19 cellular contexts compared by ENCODE assay signal in the genomic region with DNA sequence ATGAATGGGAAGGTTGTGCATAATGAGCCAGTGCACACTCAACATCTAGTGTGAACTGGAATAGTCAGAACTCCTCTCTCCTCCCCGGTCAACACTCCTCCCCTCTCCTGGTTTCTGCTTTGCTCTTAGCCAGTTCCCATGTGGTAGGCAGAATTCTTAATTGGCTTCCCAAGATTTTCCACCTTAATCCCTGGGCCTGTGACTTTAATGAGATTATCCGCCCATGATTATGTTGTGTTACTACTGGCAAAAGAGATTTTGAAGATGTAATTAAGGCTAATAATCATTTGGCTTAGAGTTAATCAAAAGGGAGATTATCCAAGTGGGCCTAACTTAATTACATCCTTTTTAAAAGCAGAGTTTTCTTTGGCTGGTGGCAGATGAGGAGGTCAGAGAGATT. TPM values are rescaled to one million over a fixed set of nuclear protein-coding genes. Genes with fewer than 3 reads are reported as not detected.
A peak's percentile ranks its signal among the peaks of the same experiment; 100 is the strongest.
DNase-seq lines count a peak whose midpoint lies in the region; ATAC-seq and TF ChIP-seq lines count a peak whose summit lies in the region.
"Had no signal": no experiment of that assay in that cellular context is flagged by ENCODE, and none has a peak within 500 bp of the region (broad histone marks: within the 10 kb centered on the region; RNA-seq: fewer than 3 reads in every experiment).

No MANE protein-coding gene starts in this region.

- no peak overlapping the region for H3K4me3 Mint-ChIP-seq in activated CD8-positive, alpha-beta memory T cell treated with anti-CD3 and anti-CD28 coated beads, Interleukin-2, amount 10 ng/mL, durations not matched to agents 7 days and 5 days
- no peak overlapping the region for H3K4me3 Mint-ChIP-seq in neural progenitor cell
- H3K4me3 Mint-ChIP-seq in activated CD4-positive, alpha-beta T cell treated with anti-CD3 and anti-CD28 coated beads, Interleukin-2, amount 10 ng/mL, durations not matched to agents 7 days and 5 days: no peak overlapping the region
- H3K4me3 Mint-ChIP-seq: CD4-positive, alpha-beta T cell had no signal

- no peak for TF ChIP-seq CTCF in neural progenitor cell (IDR thresholded peaks at IDR 0.05)

- peaks cover 99% of the 10 kb centered on the region for H3K27me3 ChIP-seq in neural progenitor cell

- no peak overlapping the region for H3K27ac ChIP-seq in neural progenitor cell
- H3K27ac ChIP-seq: 22Rv1, A549, C4-2B, GM23248 had no signal

- H3K9me3 ChIP-seq in neural progenitor cell (ENCODE audit: low read depth): no peaks in the 10 kb centered on the region
- H3K9me3 ChIP-seq: A549, Caco-2, HAP-1 had no signal

- no peak overlapping the region for H3K27ac Mint-ChIP-seq in activated CD8-positive, alpha-beta memory T cell treated with anti-CD3 and anti-CD28 coated beads, Interleukin-2, amount 10 ng/mL, durations not matched to agents 7 days and 5 days
- H3K27ac Mint-ChIP-seq in neural progenitor cell: no peak overlapping the region
- H3K27ac Mint-ChIP-seq in activated CD4-positive, alpha-beta T cell treated with anti-CD3 and anti-CD28 coated beads, Interleukin-2, amount 10 ng/mL, durations not matched to agents 7 days and 5 days: no peak overlapping the region
- H3K27ac Mint-ChIP-seq: CD4-positive, alpha-beta T cell had no signal

- H3K4me1 ChIP-seq in neural progenitor cell: peaks cover 5% of the 10 kb centered on the region
- H3K4me1 ChIP-seq: A549, Caco-2, HAP-1 had no signal

- POLR2A ChIA-PET in activated CD4-positive, alpha-beta T cell treated with anti-CD3 and anti-CD28 coated beads, Interleukin-2, amount 10 ng/mL, durations not matched to agents 7 days and 5 days (lab: Charles Lee): no interaction called here

- H3F3A ChIP-seq in neural progenitor cell (ENCODE audit: low read depth): peaks cover 7% of the 10 kb centered on the region

- intact Hi-C loops in Right ventricle myocardium inferior (cut with DNase I): no loop called here

- H3K4me2 ChIP-seq in neural progenitor cell: no peak overlapping the region
- H3K4me2 ChIP-seq: A549 had no signal

- H4K20me1 ChIP-seq in neural progenitor cell (ENCODE audit: low read depth): peaks cover 16% of the 10 kb centered on the region

- no peaks in the 10 kb centered on the region for H3K79me2 ChIP-seq in neural progenitor cell (ENCODE audit: low read depth)

- H2AFZ ChIP-seq in neural progenitor cell (replicated peaks): no peak overlapping the region
- H2AFZ ChIP-seq: GM23248 had no signal

- no peak for ATAC-seq in activated CD8-positive, alpha-beta memory T cell treated with anti-CD3 and anti-CD28 coated beads, Interleukin-2, amount 10 ng/mL, durations not matched to agents 7 days and 5 days
- no peak for ATAC-seq in Right ventricle myocardium inferior
- ATAC-seq: A549, GM12878, HepG2 had no signal

- no peaks in the 10 kb centered on the region for H3K9me3 Mint-ChIP-seq in activated CD8-positive, alpha-beta memory T cell treated with anti-CD3 and anti-CD28 coated beads, Interleukin-2, amount 10 ng/mL, durations not matched to agents 7 days and 5 days (ENCODE audit: low read depth)
- H3K9me3 Mint-ChIP-seq in neural progenitor cell: no peaks in the 10 kb centered on the region
- H3K9me3 Mint-ChIP-seq in activated CD4-positive, alpha-beta T cell treated with anti-CD3 and anti-CD28 coated beads, Interleukin-2, amount 10 ng/mL, durations not matched to agents 7 days and 5 days: no peaks in the 10 kb centered on the region
- H3K9me3 Mint-ChIP-seq: CD4-positive, alpha-beta T cell had no signal

- DNase-seq in activated CD8-positive, alpha-beta memory T cell treated with anti-CD3 and anti-CD28 coated beads, Interleukin-2, amount 10 ng/mL, durations not matched to agents 7 days and 5 days: peak; percentile 33
- no peak for DNase-seq in activated CD8-positive, alpha-beta memory T cell treated with anti-CD3 and anti-CD28 coated beads for 24 hours
- DNase-seq in NCI-H82 treated with DMSO at 0.1 percent for 48 hours (lab: John Stamatoyannopoulos, UW; ENCODE audit: unreplicated experiment): peak; percentile 98
- DNase-seq in neural progenitor cell (ENCODE audit: low spot score): peak; percentile 64
- no peak for DNase-seq in Right ventricle myocardium inferior (ENCODE audit: missing footprints)
- no peak for DNase-seq in SW480 (ENCODE audit: low spot score)
- no peak for DNase-seq in activated CD4-positive, alpha-beta T cell treated with anti-CD3 and anti-CD28 coated beads, Interleukin-2, amount 10 ng/mL, durations not matched to agents 7 days and 5 days
- DNase-seq in NCI-H2196 (lab: John Stamatoyannopoulos, UW; ENCODE audit: unreplicated experiment): no peak
- DNase-seq: AML-193; Caco-2; CD4-positive, alpha-beta T cell; DMS79 treated with DMSO at 0.1 percent for 48 hours; GM23248 had no signal

- no peak overlapping the region for H3K4me3 ChIP-seq in neural progenitor cell
- H3K4me3 ChIP-seq: A549, GM12878, GM23248, HAP-1 had no signal

- no peaks in the 10 kb centered on the region for H3K4me1 Mint-ChIP-seq in activated CD8-positive, alpha-beta memory T cell treated with anti-CD3 and anti-CD28 coated beads, Interleukin-2, amount 10 ng/mL, durations not matched to agents 7 days and 5 days
- peaks cover 8% of the 10 kb centered on the region for H3K4me1 Mint-ChIP-seq in neural progenitor cell
- H3K4me1 Mint-ChIP-seq in activated CD4-positive, alpha-beta T cell treated with anti-CD3 and anti-CD28 coated beads, Interleukin-2, amount 10 ng/mL, durations not matched to agents 7 days and 5 days: no peaks in the 10 kb centered on the region

- no peaks in the 10 kb centered on the region for H3K36me3 ChIP-seq in neural progenitor cell
- H3K36me3 ChIP-seq: HAP-1 had no signal

- CTCF ChIA-PET in activated CD8-positive, alpha-beta memory T cell treated with anti-CD3 and anti-CD28 coated beads, Interleukin-2, amount 10 ng/mL, durations not matched to agents 7 days and 5 days (lab: Charles Lee): no interaction called here
- CTCF ChIA-PET in activated CD4-positive, alpha-beta T cell treated with anti-CD3 and anti-CD28 coated beads, Interleukin-2, amount 10 ng/mL, durations not matched to agents 7 days and 5 days (lab: Charles Lee): no interaction called here

- no peaks in the 10 kb centered on the region for H3K36me3 Mint-ChIP-seq in activated CD8-positive, alpha-beta memory T cell treated with anti-CD3 and anti-CD28 coated beads, Interleukin-2, amount 10 ng/mL, durations not matched to agents 7 days and 5 days
- H3K36me3 Mint-ChIP-seq in neural progenitor cell: no peaks in the 10 kb centered on the region
- H3K36me3 Mint-ChIP-seq in activated CD4-positive, alpha-beta T cell treated with anti-CD3 and anti-CD28 coated beads, Interleukin-2, amount 10 ng/mL, durations not matched to agents 7 days and 5 days (ENCODE audit: low read depth): no peaks in the 10 kb centered on the region

- no peaks in the 10 kb centered on the region for H3K27me3 Mint-ChIP-seq in activated CD8-positive, alpha-beta memory T cell treated with anti-CD3 and anti-CD28 coated beads, Interleukin-2, amount 10 ng/mL, durations not matched to agents 7 days and 5 days
- H3K27me3 Mint-ChIP-seq in neural progenitor cell (ENCODE audit: insufficient read depth, low read depth): peaks cover 21% of the 10 kb centered on the region
- H3K27me3 Mint-ChIP-seq in activated CD4-positive, alpha-beta T cell treated with anti-CD3 and anti-CD28 coated beads, Interleukin-2, amount 10 ng/mL, durations not matched to agents 7 days and 5 days: peaks cover 2% of the 10 kb centered on the region

- no peak overlapping the region for H3K9ac ChIP-seq in neural progenitor cell
- H3K9ac ChIP-seq: GM23248 had no signal

RNA-seq across cellular contexts. Expression of gene REV1, which starts 34.2 kb away (rescaled TPM):
- total RNA-seq in activated CD8-positive, alpha-beta memory T cell treated with anti-CD3 and anti-CD28 coated beads, Interleukin-2, amount 10 ng/mL, durations not matched to agents 7 days and 5 days: 10 to 100 TPM; 37.7 to 41.8 TPM
- total RNA-seq in neural progenitor cell (ENCODE audit: low replicate concordance): 42.3 and 51.9 TPM in 2 replicates
- total RNA-seq in Right ventricle myocardium inferior: 49.8 TPM
- 10 to 100 TPM; 37.4 to 40.7 TPM for total RNA-seq in activated CD4-positive, alpha-beta T cell treated with anti-CD3 and anti-CD28 coated beads, Interleukin-2, amount 10 ng/mL, durations not matched to agents 7 days and 5 days

Comparison
In these comparisons a context has a peak if more than half of its experiments do, and no peak if none do; other contexts are left out.
1. DNase-seq: peak in activated CD8-positive, alpha-beta memory T cell treated with anti-CD3 and anti-CD28 coated beads, Interleukin-2, amount 10 ng/mL, durations not matched to agents 7 days and 5 days (single experiment), NCI-H82 treated with DMSO at 0.1 percent for 48 hours (single experiment) and neural progenitor cell (single experiment); none in activated CD8-positive, alpha-beta memory T cell treated with anti-CD3 and anti-CD28 coated beads for 24 hours (single experiment), Right ventricle myocardium inferior (single experiment), SW480 (single experiment), activated CD4-positive, alpha-beta T cell treated with anti-CD3 and anti-CD28 coated beads, Interleukin-2, amount 10 ng/mL, durations not matched to agents 7 days and 5 days (single experiment) and NCI-H2196 (single experiment).